1 cellular context compared by ENCODE assay signal in the genomic region with DNA sequence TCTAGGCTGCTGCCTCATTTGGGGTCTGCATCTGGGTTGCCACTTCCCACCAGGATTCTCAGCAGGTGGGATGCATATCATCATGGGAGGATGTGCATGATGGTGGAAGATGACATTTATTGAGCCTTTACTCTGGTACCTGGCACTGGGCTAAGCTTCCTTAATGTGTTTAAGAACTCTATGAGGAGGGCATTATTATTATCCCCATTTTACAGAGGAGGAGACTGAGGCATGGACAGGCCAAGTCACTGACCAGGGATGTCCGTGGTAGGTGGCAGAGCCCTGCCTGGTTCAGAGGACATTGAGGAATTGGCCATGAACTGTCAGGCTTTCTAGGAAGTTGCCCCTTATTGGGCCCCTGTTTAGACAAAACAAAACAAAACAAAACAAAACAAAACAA.
TF ChIP-seq lines count a peak whose summit lies in the region.

No MANE protein-coding gene starts in this region.

TF ChIP-seq in H1, 55 proteins besides CTCF, POLR2A, EP300 and RAD21:
- TF ChIP-seq NANOG (IDR thresholded peaks at IDR 0.05; ENCODE audit: insufficient read depth, low read depth, low read length, poor library complexity, severe bottlenecking) (no peak), POU5F1 (IDR thresholded peaks at IDR 0.05; ENCODE audit: low read depth, low read length) (no peak), SIX5 (IDR thresholded peaks at IDR 0.05; ENCODE audit: low read depth, low read length) (no peak), RFX5 (IDR thresholded peaks at IDR 0.05; ENCODE audit: borderline replicate concordance, low read depth, low read length) (no peak), TCF12 (IDR thresholded peaks at IDR 0.05; ENCODE audit: low read depth, low read length) (no peak), FOSL1 (IDR thresholded peaks at IDR 0.05; ENCODE audit: insufficient read depth, low read depth, low read length) (no peak), SIN3A (conservative IDR thresholded peaks at IDR 0.05 in 1 of 2, IDR thresholded peaks at IDR 0.05 in 1 of 2; ENCODE audit: low read depth in 1 of 2, low read length in 2 of 2) (no peak), JUND (IDR thresholded peaks at IDR 0.05; ENCODE audit: low read length) (no peak), SIRT6 (IDR thresholded peaks at IDR 0.05; ENCODE audit: low read length) (no peak), GABPA (IDR thresholded peaks at IDR 0.05; ENCODE audit: borderline replicate concordance, insufficient read depth, low read length) (no peak), JUN (IDR thresholded peaks at IDR 0.05; ENCODE audit: low read depth, low read length) (no peak), CHD2 (IDR thresholded peaks at IDR 0.05; ENCODE audit: low read length) (no peak), BACH1 (IDR thresholded peaks at IDR 0.05; ENCODE audit: low read length) (no peak), KDM5A (IDR thresholded peaks at IDR 0.05; ENCODE audit: low read length) (no peak)
